In genomic region chr12:6444031-6444430, GRCh38 we compare ENCODE assay signal across 16 cellular contexts. TPM values are rescaled to one million over a fixed set of nuclear protein-coding genes. Genes with fewer than 3 reads are reported as not detected.
DNase-seq lines count a peak whose midpoint lies in the region; ATAC-seq, FAIRE-seq and TF ChIP-seq lines count a peak whose summit lies in the region.
"Had no signal": no experiment of that assay in that cellular context is flagged by ENCODE, and none has a peak within 500 bp of the region (broad histone marks: within the 10 kb centered on the region; RNA-seq: fewer than 3 reads in every experiment).

No MANE protein-coding gene starts in this region.

- peak overlapping the region; percentile 99 for H3K4me3 Mint-ChIP-seq in CD8-positive, alpha-beta T cell
- H3K4me3 Mint-ChIP-seq in activated CD8-positive, alpha-beta T cell treated with anti-CD3 and anti-CD28 coated beads for 36 hours: peak overlapping the region; percentile 93
- peak overlapping the region; percentile 95 to 100 (median 100) for H3K4me3 Mint-ChIP-seq in naive thymus-derived CD4-positive, alpha-beta T cell
- no peak overlapping the region for H3K4me3 Mint-ChIP-seq in neural progenitor cell
- H3K4me3 Mint-ChIP-seq: neural crest cell had no signal

- CTCF ChIA-PET in CD8-positive, alpha-beta T cell (lab: Charles Lee): interaction anchor here (0.8 to 7.4 kb wide), 11 partner anchors 9 to 453 kb away, joined by 3 to 66 read pairs (median 7); partner anchors contain the start of gene GAPDH
- CTCF ChIA-PET in activated CD8-positive, alpha-beta T cell treated with anti-CD3 and anti-CD28 coated beads for 36 hours (lab: Charles Lee): interaction anchor here (0.8 to 10.2 kb wide), 14 partner anchors 8 to 429 kb away, joined by 3 to 89 read pairs (median 7); partner anchors contain the start of genes SPSB2, TAPBPL and VAMP1
- CTCF ChIA-PET in naive thymus-derived CD4-positive, alpha-beta T cell (lab: Charles Lee): interaction anchor here (0.6 to 5.5 kb wide), 8 partner anchors 9 to 321 kb away, joined by 3 to 51 read pairs (median 10); no protein-coding TSS in a partner anchor

- H2AFZ ChIP-seq in neural progenitor cell (replicated peaks): no peak overlapping the region

- H3K27me3 Mint-ChIP-seq in CD8-positive, alpha-beta T cell (ENCODE audit: low read depth): no peaks in the 10 kb centered on the region
- no peaks in the 10 kb centered on the region for H3K27me3 Mint-ChIP-seq in activated CD8-positive, alpha-beta T cell treated with anti-CD3 and anti-CD28 coated beads for 36 hours
- no peaks in the 10 kb centered on the region for H3K27me3 Mint-ChIP-seq in naive thymus-derived CD4-positive, alpha-beta T cell
- peaks cover 6% of the 10 kb centered on the region for H3K27me3 Mint-ChIP-seq in neural progenitor cell (ENCODE audit: insufficient read depth, low read depth)

- FAIRE-seq in GM12892 (lab: Jason Lieb, UNC): peak; percentile 94
- FAIRE-seq: colon had no signal

- DNase-seq in CD8-positive, alpha-beta T cell: no peak
- DNase-seq in GM12892 (ENCODE audit: insufficient read length): no peak
- peak; percentile 51 for DNase-seq in activated CD8-positive, alpha-beta T cell treated with anti-CD3 and anti-CD28 coated beads for 36 hours
- no peak for DNase-seq in naive thymus-derived CD4-positive, alpha-beta T cell
- DNase-seq in vagina (ENCODE audit: extremely low spot score in 2 of 2): no peak
- DNase-seq in cerebellar nuclear complex (lab: John Stamatoyannopoulos, UW): no peak
- no peak for DNase-seq in neural progenitor cell (ENCODE audit: low spot score)
- DNase-seq: H7; heart right ventricle; NK-92 treated with Interleukin-12 subunit alpha and Interleukin-12 subunit beta, amount 100 ng/mL, for 24 hours had no signal

- intact Hi-C loops in CD8-positive, alpha-beta T cell (cut with DNase I, micrococcal nuclease): loop anchor here (1.0 to 2.0 kb wide), 4 partner anchors 8 to 17 kb away; partner anchors contain the start of gene TAPBPL (in 1 of the 2)
- intact Hi-C loops in activated CD8-positive, alpha-beta T cell treated with anti-CD3 and anti-CD28 coated beads for 36 hours (cut with micrococcal nuclease): no loop called here
- intact Hi-C loops in naive thymus-derived CD4-positive, alpha-beta T cell (cut with micrococcal nuclease): loop anchor here (1.0 to 2.0 kb wide), 6 partner anchors 8 to 49 kb away; partner anchors contain the start of genes TAPBPL (in 2 of the 2) and MRPL51 (in 1 of the 2)
- intact Hi-C loops in vagina (cut with DNase I): no loop called here

- TF ChIP-seq POLR2A in GM12892 (IDR thresholded peaks at IDR 0.05; ENCODE audit: low read depth, low read length) (no peak), vagina (IDR thresholded peaks at IDR 0.05) (no peak)

- H3K9ac ChIP-seq in neural progenitor cell: no peak overlapping the region

- peaks cover 31% of the 10 kb centered on the region for H3K36me3 Mint-ChIP-seq in CD8-positive, alpha-beta T cell
- H3K36me3 Mint-ChIP-seq in activated CD8-positive, alpha-beta T cell treated with anti-CD3 and anti-CD28 coated beads for 36 hours (ENCODE audit: low read depth): peaks cover 69% of the 10 kb centered on the region
- H3K36me3 Mint-ChIP-seq in naive thymus-derived CD4-positive, alpha-beta T cell: peaks cover 9 to 31% (median 22%) of the 10 kb centered on the region in 5 donors
- no peaks in the 10 kb centered on the region for H3K36me3 Mint-ChIP-seq in neural progenitor cell

- no peak overlapping the region for H3K4me2 ChIP-seq in neural progenitor cell

- peak overlapping the region; percentile 19 for H3K27ac ChIP-seq in CD8-positive, alpha-beta T cell (ENCODE audit: low read depth, low read length)
- H3K27ac ChIP-seq in naive thymus-derived CD4-positive, alpha-beta T cell (ENCODE audit: low read depth, low read length): peak overlapping the region; percentile 87
- no peak overlapping the region for H3K27ac ChIP-seq in vagina
- H3K27ac ChIP-seq in neural progenitor cell: no peak overlapping the region
- H3K27ac ChIP-seq: right lobe of liver had no signal

- no peak for ATAC-seq in CD8-positive, alpha-beta T cell
- ATAC-seq in activated CD8-positive, alpha-beta T cell treated with anti-CD3 and anti-CD28 coated beads for 36 hours: peak; percentile 32
- no peak for ATAC-seq in naive thymus-derived CD4-positive, alpha-beta T cell
- ATAC-seq in HG03039 (IDR thresholded peaks at IDR 0.05; ENCODE audit: unreplicated experiment): no peak
- ATAC-seq: esophagus mucosa, heart right ventricle had no signal

- no peak for TF ChIP-seq CTCF in CD8-positive, alpha-beta T cell (IDR thresholded peaks at IDR 0.05)
- TF ChIP-seq CTCF in activated CD8-positive, alpha-beta T cell treated with anti-CD3 and anti-CD28 coated beads for 36 hours (IDR thresholded peaks at IDR 0.05): no peak
- TF ChIP-seq CTCF in vagina (IDR thresholded peaks at IDR 0.05) (no peak), neural progenitor cell (IDR thresholded peaks at IDR 0.05) (no peak)

- H3K9me3 Mint-ChIP-seq in CD8-positive, alpha-beta T cell: no peaks in the 10 kb centered on the region
- no peaks in the 10 kb centered on the region for H3K9me3 Mint-ChIP-seq in activated CD8-positive, alpha-beta T cell treated with anti-CD3 and anti-CD28 coated beads for 36 hours
- H3K9me3 Mint-ChIP-seq in naive thymus-derived CD4-positive, alpha-beta T cell: no peaks in the 10 kb centered on the region
- H3K9me3 Mint-ChIP-seq in neural progenitor cell: no peaks in the 10 kb centered on the region
- H3K9me3 Mint-ChIP-seq: neural crest cell had no signal

- peaks cover 38% of the 10 kb centered on the region for H3K4me1 ChIP-seq in CD8-positive, alpha-beta T cell (ENCODE audit: insufficient read depth, low read length)
- H3K4me1 ChIP-seq in naive thymus-derived CD4-positive, alpha-beta T cell (ENCODE audit: control insufficient read depth in 2 of 2, insufficient read depth in 2 of 2, low read length in 2 of 2): peaks cover 25 to 32% of the 10 kb centered on the region in 2 donors
- no peaks in the 10 kb centered on the region for H3K4me1 ChIP-seq in vagina
- no peaks in the 10 kb centered on the region for H3K4me1 ChIP-seq in neural progenitor cell
- H3K4me1 ChIP-seq: heart right ventricle, right lobe of liver had no signal

- H4K20me1 ChIP-seq in neural progenitor cell (ENCODE audit: low read depth): no peaks in the 10 kb centered on the region

- H3K27me3 ChIP-seq in CD8-positive, alpha-beta T cell (ENCODE audit: insufficient read depth, low read length): no peaks in the 10 kb centered on the region
- H3K27me3 ChIP-seq in naive thymus-derived CD4-positive, alpha-beta T cell (ENCODE audit: control insufficient read depth in 2 of 2, insufficient read depth in 2 of 2, low read length in 2 of 2): no peaks in the 10 kb centered on the region
- H3K27me3 ChIP-seq in vagina (no peaks in the 10 kb centered on the region), neural progenitor cell (no peaks in the 10 kb centered on the region)
- H3K27me3 ChIP-seq: heart right ventricle, right lobe of liver had no signal

- H3K4me1 Mint-ChIP-seq in CD8-positive, alpha-beta T cell (ENCODE audit: low read depth): peaks cover 72% of the 10 kb centered on the region
- peaks cover 55% of the 10 kb centered on the region for H3K4me1 Mint-ChIP-seq in activated CD8-positive, alpha-beta T cell treated with anti-CD3 and anti-CD28 coated beads for 36 hours (ENCODE audit: low read depth)
- H3K4me1 Mint-ChIP-seq in naive thymus-derived CD4-positive, alpha-beta T cell: peaks cover 23 to 60% (median 53%) of the 10 kb centered on the region in 7 donors
- H3K4me1 Mint-ChIP-seq in neural progenitor cell: peaks cover 16% of the 10 kb centered on the region
- H3K4me1 Mint-ChIP-seq: neural crest cell had no signal

- peak overlapping the region; percentile 93 for H3K27ac Mint-ChIP-seq in CD8-positive, alpha-beta T cell
- peak overlapping the region; percentile 99 for H3K27ac Mint-ChIP-seq in activated CD8-positive, alpha-beta T cell treated with anti-CD3 and anti-CD28 coated beads for 36 hours
- peak overlapping the region; percentile 92 to 100 (median 95) for H3K27ac Mint-ChIP-seq in naive thymus-derived CD4-positive, alpha-beta T cell
- H3K27ac Mint-ChIP-seq in neural progenitor cell: no peak overlapping the region

- H3K79me2 ChIP-seq in neural progenitor cell (ENCODE audit: low read depth): no peaks in the 10 kb centered on the region

- POLR2A ChIA-PET in CD8-positive, alpha-beta T cell (lab: Charles Lee): interaction anchor here (1.0 to 16.6 kb wide), 7 partner anchors 8 to 108 kb away, joined by 3 to 315 read pairs (median 19); partner anchors contain the start of genes GAPDH, TAPBPL and VAMP1
- POLR2A ChIA-PET in activated CD8-positive, alpha-beta T cell treated with anti-CD3 and anti-CD28 coated beads for 36 hours (lab: Charles Lee): interaction anchor here (0.7 to 13.2 kb wide), 14 partner anchors 10 to 515 kb away, joined by 3 to 267 read pairs (median 10); partner anchors contain the start of genes GAPDH, MRPL51, TAPBPL and VAMP1
- POLR2A ChIA-PET in naive thymus-derived CD4-positive, alpha-beta T cell (lab: Charles Lee): interaction anchor here (0.7 to 18.5 kb wide), 12 partner anchors 10 to 309 kb away, joined by 3 to 726 read pairs (median 12); partner anchors contain the start of genes GAPDH, MLF2, TAPBPL and VAMP1

- H3K36me3 ChIP-seq in CD8-positive, alpha-beta T cell (ENCODE audit: insufficient read depth, low read length): no peaks in the 10 kb centered on the region
- H3K36me3 ChIP-seq in naive thymus-derived CD4-positive, alpha-beta T cell (ENCODE audit: control insufficient read depth in 2 of 3, insufficient read depth in 3 of 3, low read length in 3 of 3): peaks cover 0 to 7% (median 0%) of the 10 kb centered on the region in 3 experiments
- H3K36me3 ChIP-seq in vagina (no peaks in the 10 kb centered on the region), neural progenitor cell (no peaks in the 10 kb centered on the region)
- H3K36me3 ChIP-seq: right lobe of liver had no signal

- H3K9me3 ChIP-seq in CD8-positive, alpha-beta T cell (ENCODE audit: low read length): no peaks in the 10 kb centered on the region
- H3K9me3 ChIP-seq in naive thymus-derived CD4-positive, alpha-beta T cell (ENCODE audit: control insufficient read depth in 2 of 3, low read length in 3 of 3): no peaks in the 10 kb centered on the region
- H3K9me3 ChIP-seq in vagina (no peaks in the 10 kb centered on the region), neural progenitor cell (ENCODE audit: low read depth) (no peaks in the 10 kb centered on the region)
- H3K9me3 ChIP-seq: heart right ventricle, right lobe of liver had no signal

- peak overlapping the region; percentile 2 for H3K4me3 ChIP-seq in CD8-positive, alpha-beta T cell (ENCODE audit: low read depth, low read length)
- peak overlapping the region; percentile 19 for H3K4me3 ChIP-seq in naive thymus-derived CD4-positive, alpha-beta T cell (ENCODE audit: low read length)
- H3K4me3 ChIP-seq in vagina (no peak overlapping the region), neural progenitor cell (no peak overlapping the region)
- H3K4me3 ChIP-seq: right lobe of liver had no signal

- H3F3A ChIP-seq in neural progenitor cell (ENCODE audit: low read depth): no peaks in the 10 kb centered on the region

RNA-seq across cellular contexts. Expression of gene CD27, which starts 0.7 kb away (rescaled TPM):
- total RNA-seq in CD8-positive, alpha-beta T cell: 10 to 100 TPM; 38.4 to 39.2 TPM
- polyA plus RNA-seq in GM12892 (2012; ENCODE audit: missing spikeins): 82.1 TPM
- total RNA-seq in activated CD8-positive, alpha-beta T cell treated with anti-CD3 and anti-CD28 coated beads for 36 hours: 100 to 1,000 TPM; 160 to 164 TPM
- 100 to 1,000 TPM in 4 of 5 experiments, 10 to 100 TPM in 1; 74.1 to 217 (median 130) TPM for total RNA-seq in naive thymus-derived CD4-positive, alpha-beta T cell
- 100 to 1,000 TPM; 560 to 590 TPM for polyA plus RNA-seq in naive thymus-derived CD4-positive, alpha-beta T cell
- total RNA-seq in vagina (1.2 TPM), neural progenitor cell (ENCODE audit: low replicate concordance) (0.43 TPM in 1 of 2 replicates, not detected in the other)
- total RNA-seq: H7, neural crest cell, SK-MEL-5 had no signal

RNA-seq across cellular contexts. Expression of gene TAPBPL, which starts 7.8 kb away (rescaled TPM):
- 10 to 100 TPM; 11.8 to 12.2 TPM for total RNA-seq in CD8-positive, alpha-beta T cell
- 32.1 TPM for polyA plus RNA-seq in GM12892 (2012; ENCODE audit: missing spikeins)
- total RNA-seq in activated CD8-positive, alpha-beta T cell treated with anti-CD3 and anti-CD28 coated beads for 36 hours: 10 to 100 TPM; 23.3 to 28.0 TPM
- 10 to 100 TPM; 23.0 to 65.4 (median 52.9) TPM for total RNA-seq in naive thymus-derived CD4-positive, alpha-beta T cell
- 100 to 1,000 TPM in 1 of 2 donors, 10 to 100 TPM in 1; 48.7 to 104 TPM for polyA plus RNA-seq in naive thymus-derived CD4-positive, alpha-beta T cell
- total RNA-seq in vagina (21.1 TPM), neural progenitor cell (ENCODE audit: low replicate concordance) (0.56 TPM in 1 of 2 replicates, not detected in the other)

RNA-seq across cellular contexts. Expression of gene VAMP1, which starts 26.4 kb away (rescaled TPM):
- 10 to 100 TPM; 43.9 to 50.9 TPM for total RNA-seq in CD8-positive, alpha-beta T cell
- polyA plus RNA-seq in GM12892 (2012; ENCODE audit: missing spikeins): 29.2 TPM
- total RNA-seq in activated CD8-positive, alpha-beta T cell treated with anti-CD3 and anti-CD28 coated beads for 36 hours: 10 to 100 TPM; 50.0 to 51.2 TPM
- total RNA-seq in naive thymus-derived CD4-positive, alpha-beta T cell: 100 to 1,000 TPM in 2 of 5 experiments, 10 to 100 TPM in 3; 38.7 to 123 (median 47.9) TPM
- polyA plus RNA-seq in naive thymus-derived CD4-positive, alpha-beta T cell: 10 to 100 TPM; 10.9 to 14.0 TPM
- total RNA-seq in vagina: 12.5 TPM
- total RNA-seq in neural progenitor cell (ENCODE audit: low replicate concordance): 14.3 and 23.1 TPM in 2 replicates

RNA-seq across cellular contexts. Expression of gene MRPL51, which starts 49.0 kb away (rescaled TPM):
- 10 to 100 TPM; 17.4 to 18.4 TPM for total RNA-seq in CD8-positive, alpha-beta T cell
- polyA plus RNA-seq in GM12892 (2012; ENCODE audit: missing spikeins): 194 TPM
- total RNA-seq in activated CD8-positive, alpha-beta T cell treated with anti-CD3 and anti-CD28 coated beads for 36 hours: 100 to 1,000 TPM; 230 to 254 TPM
- total RNA-seq in naive thymus-derived CD4-positive, alpha-beta T cell: 100 to 1,000 TPM in 1 of 5 experiments, 10 to 100 TPM in 4; 22.5 to 208 (median 80.9) TPM
- 100 to 1,000 TPM; 204 to 220 TPM for polyA plus RNA-seq in naive thymus-derived CD4-positive, alpha-beta T cell
- 23.1 TPM for total RNA-seq in vagina
- 95.2 and 143 TPM in 2 replicates for total RNA-seq in neural progenitor cell (ENCODE audit: low replicate concordance)

RNA-seq across cellular contexts. Expression of gene NCAPD2, which starts 49.9 kb away (rescaled TPM):
- 10 to 100 TPM; 11.7 to 13.4 TPM for total RNA-seq in CD8-positive, alpha-beta T cell
- 46.3 TPM for polyA plus RNA-seq in GM12892 (2012; ENCODE audit: missing spikeins)
- 100 to 1,000 TPM; 195 to 196 TPM for total RNA-seq in activated CD8-positive, alpha-beta T cell treated with anti-CD3 and anti-CD28 coated beads for 36 hours
- 100 to 1,000 TPM in 1 of 5 experiments, 10 to 100 TPM in 4; 30.3 to 121 (median 38.4) TPM for total RNA-seq in naive thymus-derived CD4-positive, alpha-beta T cell
- 10 to 100 TPM; 24.4 to 46.7 TPM for polyA plus RNA-seq in naive thymus-derived CD4-positive, alpha-beta T cell
- total RNA-seq in vagina: 25.5 TPM
- total RNA-seq in neural progenitor cell (ENCODE audit: low replicate concordance): 113 and 120 TPM in 2 replicates

Comparison
In these comparisons a context has a peak if more than half of its experiments do, and no peak if none do; other contexts are left out.
1. H3K27ac ChIP-seq: peak in CD8-positive, alpha-beta T cell (single experiment) and naive thymus-derived CD4-positive, alpha-beta T cell (single experiment); none in vagina (single experiment) and neural progenitor cell (single experiment).
2. H3K4me3 ChIP-seq: peak in CD8-positive, alpha-beta T cell (single experiment) and naive thymus-derived CD4-positive, alpha-beta T cell (single experiment); none in vagina (0 of 2) and neural progenitor cell (single experiment).
3. RNA of gene CD27, which starts 0.7 kb away (total RNA-seq): 160 to 164 TPM in activated CD8-positive, alpha-beta T cell treated with anti-CD3 and anti-CD28 coated beads for 36 hours, 74.1 to 217 TPM in naive thymus-derived CD4-positive, alpha-beta T cell and 38.4 to 39.2 TPM in CD8-positive, alpha-beta T cell; 1.2 TPM in vagina (single experiment) and 0.43 TPM in neural progenitor cell; every median in the first group is over 10 times any median in the second.
4. intact Hi-C loops: an anchor here in CD8-positive, alpha-beta T cell (1.0 to 2.0 kb wide) and naive thymus-derived CD4-positive, alpha-beta T cell (1.0 to 2.0 kb wide); none called in activated CD8-positive, alpha-beta T cell treated with anti-CD3 and anti-CD28 coated beads for 36 hours and vagina.